ENCODE assay signal across 9 cellular contexts in genomic region chr15:41494922-41495735, GRCh38. TPM values are rescaled to one million over a fixed set of nuclear protein-coding genes. Genes with fewer than 3 reads are reported as not detected.
DNase-seq lines count a peak whose midpoint lies in the region; ATAC-seq and TF ChIP-seq lines count a peak whose summit lies in the region.
"Had no signal": no experiment of that assay in that cellular context is flagged by ENCODE, and none has a peak within 500 bp of the region (broad histone marks: within the 10 kb centered on the region; RNA-seq: fewer than 3 reads in every experiment).

No MANE protein-coding gene starts in this region.

- 22% methylated on average over 21 of the region's 60 CpGs for WGBS in esophagus muscularis mucosa

- ATAC-seq in GM18519 (IDR thresholded peaks at IDR 0.05; ENCODE audit: low FRiP score, unreplicated experiment) (no peak), GM19467 (IDR thresholded peaks at IDR 0.05; ENCODE audit: unreplicated experiment) (no peak)

- TF ChIP-seq POLR2A in esophagus muscularis mucosa (IDR thresholded peaks at IDR 0.05; ENCODE audit: low read depth): no peak

- H3K4me3 ChIP-seq in GM08714 (ENCODE audit: low read length): peak overlapping the region; percentile 5; the same call in 1 of the 2 replicates
- peak overlapping the region; percentile 60 to 75 (median 65) for H3K4me3 ChIP-seq in esophagus muscularis mucosa
- H3K4me3 ChIP-seq in skeletal muscle cell (ENCODE audit: low read depth, low read length): peak overlapping the region; percentile 54
- peak overlapping the region in 1 of 2 donors; percentile 58 for H3K4me3 ChIP-seq in tibial artery

- peak; percentile 29 for DNase-seq in activated CD4-positive, alpha-beta T cell treated with anti-CD3 and anti-CD28 coated beads for 1 hour
- DNase-seq in esophagus muscularis mucosa (ENCODE audit: extremely low spot score) (no peak), skeletal muscle cell (ENCODE audit: low read depth) (no peak), tibial artery (no peak), SKM-1 (lab: John Stamatoyannopoulos, UW; ENCODE audit: unreplicated experiment) (no peak)
- DNase-seq: OCI-M1 had no signal

- intact Hi-C loops in esophagus muscularis mucosa (cut with DNase I): no loop called here
- intact Hi-C loops in tibial artery (cut with DNase I; ENCODE audit: low total_unique reads): no loop called here

- no peaks in the 10 kb centered on the region for H3K9me3 ChIP-seq in esophagus muscularis mucosa
- no peaks in the 10 kb centered on the region for H3K9me3 ChIP-seq in tibial artery

- H3K36me3 ChIP-seq in esophagus muscularis mucosa: no peaks in the 10 kb centered on the region
- H3K36me3 ChIP-seq in tibial artery: no peaks in the 10 kb centered on the region

- peaks cover 29 to 40% (median 38%) of the 10 kb centered on the region in 4 donors for H3K4me1 ChIP-seq in esophagus muscularis mucosa
- peaks cover 5 to 32% (median 27%) of the 10 kb centered on the region in 4 donors for H3K4me1 ChIP-seq in tibial artery

- TF ChIP-seq EP300 in esophagus muscularis mucosa (IDR thresholded peaks at IDR 0.05): no peak

- H3K27ac ChIP-seq in esophagus muscularis mucosa (replicated peaks in 1 of 4) (no peak overlapping the region), tibial artery (no peak overlapping the region)

- no peak for TF ChIP-seq CTCF in esophagus muscularis mucosa (IDR thresholded peaks at IDR 0.05)
- TF ChIP-seq CTCF in tibial artery (IDR thresholded peaks at IDR 0.05): no peak

- H3K27me3 ChIP-seq in esophagus muscularis mucosa: peaks cover 0 to 83% (median 2%) of the 10 kb centered on the region in 4 donors
- H3K27me3 ChIP-seq in tibial artery: peaks cover 0 to 30% of the 10 kb centered on the region in 2 donors

RNA-seq across cellular contexts. Expression of gene ITPKA, which starts 1.5 kb away (rescaled TPM):
- 1 to 10 TPM in 1 of 4 donors, under 1 TPM in 3; 0.83 to 2.5 (median 0.97) TPM for total RNA-seq in esophagus muscularis mucosa

RNA-seq across cellular contexts. Expression of gene LTK, which starts 18.5 kb away (rescaled TPM):
- total RNA-seq in esophagus muscularis mucosa: 1 to 10 TPM in 1 of 4 donors, under 1 TPM in 2, not detected in 1; 0.33 to 2.4 (median 0.69) TPM

RNA-seq across cellular contexts. Expression of gene RPAP1, which starts 48.9 kb away (rescaled TPM):
- 10 to 100 TPM; 11.2 to 46.6 (median 28.0) TPM for total RNA-seq in esophagus muscularis mucosa
